1 cellular context compared by ENCODE assay signal in the genomic region with DNA sequence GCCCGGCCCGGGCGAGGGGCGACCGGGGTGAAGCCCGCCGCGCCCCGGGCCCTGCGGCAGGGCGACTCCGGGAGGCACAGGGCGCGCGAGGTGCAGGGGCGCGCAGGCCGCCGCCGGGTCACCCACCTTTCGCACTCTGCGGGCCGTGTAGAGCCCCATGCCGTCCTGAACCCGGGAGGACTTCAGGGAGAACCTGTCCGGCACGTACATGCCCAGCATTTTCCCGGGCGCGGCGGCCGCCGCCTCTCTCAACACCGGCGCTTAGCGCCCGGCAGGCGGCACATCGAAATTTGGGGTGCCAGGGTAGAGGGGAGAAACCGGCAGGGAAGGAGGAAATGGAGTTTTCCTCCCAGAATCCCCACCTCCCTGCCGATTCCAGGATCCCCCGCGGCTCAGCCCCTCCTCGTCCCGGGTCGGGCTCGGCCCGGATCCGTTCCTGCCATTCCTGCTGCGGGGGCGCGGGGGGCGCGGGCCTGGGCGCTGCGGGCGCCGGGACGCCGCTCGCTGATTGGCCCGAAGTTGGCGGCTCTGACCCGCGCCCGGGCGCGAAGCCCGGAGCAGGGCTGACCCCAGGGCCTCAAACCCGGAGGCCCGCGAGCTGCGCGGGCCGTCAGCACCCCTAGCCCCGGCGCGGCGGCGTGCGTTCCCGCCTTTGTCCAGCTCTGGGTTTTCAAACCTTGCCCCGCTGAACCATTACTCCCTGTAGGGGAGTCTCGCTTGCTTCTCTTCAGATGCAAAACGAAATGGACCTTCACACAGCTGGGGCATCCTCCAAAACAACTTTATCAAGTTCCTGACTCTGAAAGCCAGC.
TF ChIP-seq lines count a peak whose summit lies in the region.

TSS of gene PRDM5 (minus strand) at position 337 of the 811 bp plus-strand sequence. CDS start at position 219, 118 bp downstream.

TF ChIP-seq in Ishikawa, 13 proteins besides CTCF, POLR2A, EP300 and RAD21 (continued from another document):
- TF ChIP-seq, protein P1, sequence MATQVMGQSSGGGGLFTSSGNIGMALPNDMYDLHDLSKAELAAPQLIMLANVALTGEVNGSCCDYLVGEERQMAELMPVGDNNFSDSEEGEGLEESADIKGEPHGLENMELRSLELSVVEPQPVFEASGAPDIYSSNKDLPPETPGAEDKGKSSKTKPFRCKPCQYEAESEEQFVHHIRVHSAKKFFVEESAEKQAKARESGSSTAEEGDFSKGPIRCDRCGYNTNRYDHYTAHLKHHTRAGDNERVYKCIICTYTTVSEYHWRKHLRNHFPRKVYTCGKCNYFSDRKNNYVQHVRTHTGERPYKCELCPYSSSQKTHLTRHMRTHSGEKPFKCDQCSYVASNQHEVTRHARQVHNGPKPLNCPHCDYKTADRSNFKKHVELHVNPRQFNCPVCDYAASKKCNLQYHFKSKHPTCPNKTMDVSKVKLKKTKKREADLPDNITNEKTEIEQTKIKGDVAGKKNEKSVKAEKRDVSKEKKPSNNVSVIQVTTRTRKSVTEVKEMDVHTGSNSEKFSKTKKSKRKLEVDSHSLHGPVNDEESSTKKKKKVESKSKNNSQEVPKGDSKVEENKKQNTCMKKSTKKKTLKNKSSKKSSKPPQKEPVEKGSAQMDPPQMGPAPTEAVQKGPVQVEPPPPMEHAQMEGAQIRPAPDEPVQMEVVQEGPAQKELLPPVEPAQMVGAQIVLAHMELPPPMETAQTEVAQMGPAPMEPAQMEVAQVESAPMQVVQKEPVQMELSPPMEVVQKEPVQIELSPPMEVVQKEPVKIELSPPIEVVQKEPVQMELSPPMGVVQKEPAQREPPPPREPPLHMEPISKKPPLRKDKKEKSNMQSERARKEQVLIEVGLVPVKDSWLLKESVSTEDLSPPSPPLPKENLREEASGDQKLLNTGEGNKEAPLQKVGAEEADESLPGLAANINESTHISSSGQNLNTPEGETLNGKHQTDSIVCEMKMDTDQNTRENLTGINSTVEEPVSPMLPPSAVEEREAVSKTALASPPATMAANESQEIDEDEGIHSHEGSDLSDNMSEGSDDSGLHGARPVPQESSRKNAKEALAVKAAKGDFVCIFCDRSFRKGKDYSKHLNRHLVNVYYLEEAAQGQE (IDR thresholded peaks at IDR 0.05; ENCODE audit: low read depth) = no peak
- TF ChIP-seq CREB1 (IDR thresholded peaks at IDR 0.05; ENCODE audit: low read depth) = no peak
- no peak for TF ChIP-seq NFIC (IDR thresholded peaks at IDR 0.05)
